8 cellular contexts compared by ENCODE assay signal in the genomic region with DNA sequence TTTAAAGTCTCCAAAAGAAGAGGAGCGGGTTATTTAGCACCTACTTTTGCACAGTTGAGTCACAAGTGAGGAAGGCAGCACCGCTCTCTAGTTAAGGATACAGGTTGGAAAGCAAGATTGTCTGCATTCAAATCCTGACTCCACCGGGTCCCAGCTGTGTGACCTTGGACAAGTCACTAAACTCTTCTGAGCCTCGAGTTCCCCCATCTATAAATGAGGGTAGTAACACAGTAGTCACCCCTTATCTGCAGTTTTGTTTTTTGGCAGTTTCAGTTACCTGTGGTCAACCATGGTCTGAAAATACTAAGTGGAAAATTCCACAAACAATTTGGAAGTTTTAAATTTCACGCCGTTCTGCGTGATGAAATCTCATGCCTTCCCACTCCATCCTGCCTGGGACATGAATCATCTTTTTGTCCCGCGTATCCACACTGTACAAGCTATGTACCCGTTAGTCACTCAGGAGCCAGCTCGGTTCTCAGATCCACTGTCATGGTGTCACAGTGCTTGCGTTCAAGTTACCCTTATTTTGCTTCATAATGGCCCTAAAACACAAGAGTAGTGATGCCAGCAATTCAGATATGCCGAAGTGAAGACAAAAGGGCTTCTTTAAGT. TPM values are rescaled to one million over a fixed set of nuclear protein-coding genes. Genes with fewer than 3 reads are reported as not detected.
DNase-seq lines count a peak whose midpoint lies in the region; ATAC-seq and TF ChIP-seq lines count a peak whose summit lies in the region.

No MANE protein-coding gene starts in this region.

- H3F3A ChIP-seq in GM23248 (ENCODE audit: insufficient read depth): peaks cover 81% of the 10 kb centered on the region
- H3F3A ChIP-seq in PC-9 (ENCODE audit: insufficient read depth, low read depth): peaks cover 8% of the 10 kb centered on the region; the same call in 1 of the 2 replicates

- H3K4me3 Mint-ChIP-seq in activated T-helper 2 cell treated with anti-CD3 and anti-CD28 coated beads, Interferon-gamma antibody, Interleukin-2, Interleukin-4, amounts not matched to agents 10 μg/mL and 5 μg/mL and 100 μg/mL, durations not matched to agents 14 hours and 24 hours and 36 hours (ENCODE audit: low read depth): peak overlapping the region; percentile 2
- H3K4me3 Mint-ChIP-seq in glutamatergic neuron (ENCODE audit: unreplicated experiment): no peak overlapping the region

- BruUV-seq in PC-9 (replicated peaks; lab: Mats Ljungman, UMichigan): no TSS peak

- H3K36me3 ChIP-seq in GM23248 (ENCODE audit: low read depth) (peaks cover 4% of the 10 kb centered on the region; the same call in 1 of the 2 replicates), PC-9 (ENCODE audit: low read depth) (no peaks in the 10 kb centered on the region)

- TF ChIP-seq CTCF in foreskin fibroblast (IDR thresholded peaks at IDR 0.05; ENCODE audit: low read depth, low read length) (no peak), PC-9 (conservative IDR thresholded peaks at IDR 0.05) (no peak), glutamatergic neuron (IDR thresholded peaks at IDR 0.05; ENCODE audit: partially characterized antibody, unreplicated experiment) (no peak)

- in situ Hi-C loops in GM23248 (cut with MboI): no loop called here

- H3K4me1 Mint-ChIP-seq in activated T-helper 2 cell treated with anti-CD3 and anti-CD28 coated beads, Interferon-gamma antibody, Interleukin-2, Interleukin-4, amounts not matched to agents 10 μg/mL and 5 μg/mL and 100 μg/mL, durations not matched to agents 14 hours and 24 hours and 36 hours (ENCODE audit: low read depth): peaks cover 69% of the 10 kb centered on the region
- H3K4me1 Mint-ChIP-seq in glutamatergic neuron (ENCODE audit: low read depth, unreplicated experiment): peaks cover 46% of the 10 kb centered on the region

- ATAC-seq in HG02870 (IDR thresholded peaks at IDR 0.05; ENCODE audit: unreplicated experiment): no peak

- H3K79me2 ChIP-seq in GM23248 (ENCODE audit: insufficient read depth) (peaks cover 99% of the 10 kb centered on the region), PC-9 (ENCODE audit: low read depth) (peaks cover 71% of the 10 kb centered on the region)

- H3K9me2 ChIP-seq in GM23248 (ENCODE audit: insufficient read depth): no peaks in the 10 kb centered on the region
- no peaks in the 10 kb centered on the region for H3K9me2 ChIP-seq in PC-9 (ENCODE audit: insufficient read depth)

- no peaks in the 10 kb centered on the region for H4K20me1 ChIP-seq in GM23248 (ENCODE audit: insufficient read depth)
- H4K20me1 ChIP-seq in PC-9 (ENCODE audit: insufficient read depth): peaks cover 17% of the 10 kb centered on the region

- H3K27me3 Mint-ChIP-seq in activated T-helper 2 cell treated with anti-CD3 and anti-CD28 coated beads, Interferon-gamma antibody, Interleukin-2, Interleukin-4, amounts not matched to agents 10 μg/mL and 5 μg/mL and 100 μg/mL, durations not matched to agents 14 hours and 24 hours and 36 hours (ENCODE audit: low read depth): no peaks in the 10 kb centered on the region
- peaks cover 4% of the 10 kb centered on the region for H3K27me3 Mint-ChIP-seq in glutamatergic neuron (ENCODE audit: unreplicated experiment)

- H3K27ac Mint-ChIP-seq in activated T-helper 2 cell treated with anti-CD3 and anti-CD28 coated beads, Interferon-gamma antibody, Interleukin-2, Interleukin-4, amounts not matched to agents 10 μg/mL and 5 μg/mL and 100 μg/mL, durations not matched to agents 14 hours and 24 hours and 36 hours: peak overlapping the region; percentile 75
- H3K27ac Mint-ChIP-seq in glutamatergic neuron (ENCODE audit: unreplicated experiment): no peak overlapping the region

- peaks cover 42% of the 10 kb centered on the region for H3K36me3 Mint-ChIP-seq in activated T-helper 2 cell treated with anti-CD3 and anti-CD28 coated beads, Interferon-gamma antibody, Interleukin-2, Interleukin-4, amounts not matched to agents 10 μg/mL and 5 μg/mL and 100 μg/mL, durations not matched to agents 14 hours and 24 hours and 36 hours (ENCODE audit: low read depth)
- no peaks in the 10 kb centered on the region for H3K36me3 Mint-ChIP-seq in glutamatergic neuron (ENCODE audit: unreplicated experiment)

- peak overlapping the region; percentile 90 for H3K27ac ChIP-seq in GM23248
- H3K27ac ChIP-seq in PC-9: no peak overlapping the region

- POLR2A ChIA-PET in PC-9 (lab: Charles Lee; ENCODE audit: unreplicated experiment): no interaction called here

- peaks cover 86% of the 10 kb centered on the region for H3K4me1 ChIP-seq in GM23248 (ENCODE audit: insufficient read depth)
- peaks cover 13% of the 10 kb centered on the region for H3K4me1 ChIP-seq in PC-9 (replicated peaks; ENCODE audit: insufficient read depth)

- no peaks in the 10 kb centered on the region for H3K9me3 Mint-ChIP-seq in activated T-helper 2 cell treated with anti-CD3 and anti-CD28 coated beads, Interferon-gamma antibody, Interleukin-2, Interleukin-4, amounts not matched to agents 10 μg/mL and 5 μg/mL and 100 μg/mL, durations not matched to agents 14 hours and 24 hours and 36 hours
- H3K9me3 Mint-ChIP-seq in glutamatergic neuron (ENCODE audit: unreplicated experiment): peaks cover 9% of the 10 kb centered on the region

- no peaks in the 10 kb centered on the region for H3K9me3 ChIP-seq in GM23248 (ENCODE audit: low read depth)
- no peaks in the 10 kb centered on the region for H3K9me3 ChIP-seq in PC-9 (ENCODE audit: insufficient read depth, low read depth)

- H3K4me2 ChIP-seq in GM23248 (ENCODE audit: unreplicated experiment) (peak overlapping the region; percentile 53), PC-9 (no peak overlapping the region)

- peak overlapping the region; percentile 63 for H3K9ac ChIP-seq in GM23248

- WGBS in GM23248 (ENCODE audit: low coverage in 1 of 2, low lambda C conversion rate in 2 of 2, missing lambda C conversion rate in 2 of 2), 2 experiments: 25% methylated on average over 13 of the region's 13 CpGs

- no peaks in the 10 kb centered on the region for H3K27me3 ChIP-seq in GM23248 (replicated peaks; ENCODE audit: insufficient read depth)
- no peaks in the 10 kb centered on the region for H3K27me3 ChIP-seq in PC-9 (ENCODE audit: insufficient read depth, low read depth)

- DNase-seq in GM23248: peak; percentile 94
- DNase-seq in activated T-helper 2 cell treated with anti-CD3 and anti-CD28 coated beads, Interferon-gamma antibody, Interleukin-2, Interleukin-4, amounts not matched to agents 10 μg/mL and 5 μg/mL and 100 μg/mL, durations not matched to agents 14 hours and 24 hours and 36 hours (ENCODE audit: low spot score): no peak
- DNase-seq in foreskin fibroblast: peak; percentile 81 to 84
- peak; percentile 60 for DNase-seq in stimulated activated CD4-positive, alpha-beta T cell treated with anti-CD3 and anti-CD28 coated beads, Interleukin-4, amount 100 ng/mL, for 24 hours
- DNase-seq in PC-9: no peak
- DNase-seq in glutamatergic neuron: no peak
- DNase-seq in SKM-1 treated with dmso at 0.1 percent for 144 hours (lab: John Stamatoyannopoulos, UW; ENCODE audit: unreplicated experiment): no peak

- intact Hi-C loops in activated T-helper 2 cell treated with anti-CD3 and anti-CD28 coated beads, Interferon-gamma antibody, Interleukin-2, Interleukin-4, amounts not matched to agents 10 μg/mL and 5 μg/mL and 100 μg/mL, durations not matched to agents 14 hours and 24 hours and 36 hours (cut with micrococcal nuclease): loop anchor here (5.0 kb wide), 1 partner anchor 41 kb away; no protein-coding TSS in a partner anchor
- intact Hi-C loops in PC-9 (cut with micrococcal nuclease; ENCODE audit: unreplicated experiment): no loop called here

- H2AFZ ChIP-seq in GM23248: no peak overlapping the region
- no peak overlapping the region for H2AFZ ChIP-seq in PC-9

- H3K4me3 ChIP-seq in GM23248 (peak overlapping the region; percentile 15; the same call in 1 of the 2 replicates), foreskin fibroblast (ENCODE audit: low read depth in 1 of 2, low read length in 2 of 2) (no peak overlapping the region), PC-9 (no peak overlapping the region)

- CTCF ChIA-PET in PC-9 (lab: Charles Lee): no interaction called here

RNA-seq across cellular contexts. Expression of gene CAPZB, which starts 49.4 kb away (rescaled TPM):
- 188 and 229 TPM in 2 replicates for total RNA-seq in GM23248 (2014; rRNA removed; shearing (Covaris generic))
- 494 and 506 TPM in 2 replicates for polyA plus RNA-seq in GM23248 (2016; fragmentation: Nextera tagmentation; extraction: Ambion mirVana)
- total RNA-seq in activated T-helper 2 cell treated with anti-CD3 and anti-CD28 coated beads, Interferon-gamma antibody, Interleukin-2, Interleukin-4, amounts not matched to agents 10 μg/mL and 5 μg/mL and 100 μg/mL, durations not matched to agents 14 hours and 24 hours and 36 hours: 329 and 336 TPM in 2 replicates
- 222 and 274 TPM in 2 replicates for total RNA-seq in PC-9 (2021)
- total RNA-seq in glutamatergic neuron (ENCODE audit: unreplicated experiment): 326 TPM

Comparison
In these comparisons a context has a peak if more than half of its experiments do, and no peak if none do; other contexts are left out.
1. DNase-seq: peak in GM23248 (single experiment), foreskin fibroblast (2 of 2) and stimulated activated CD4-positive, alpha-beta T cell treated with anti-CD3 and anti-CD28 coated beads, Interleukin-4, amount 100 ng/mL, for 24 hours (single experiment); none in activated T-helper 2 cell treated with anti-CD3 and anti-CD28 coated beads, Interferon-gamma antibody, Interleukin-2, Interleukin-4, amounts not matched to agents 10 μg/mL and 5 μg/mL and 100 μg/mL, durations not matched to agents 14 hours and 24 hours and 36 hours (single experiment), PC-9 (0 of 2), glutamatergic neuron (single experiment) and SKM-1 treated with dmso at 0.1 percent for 144 hours (single experiment).